30 cellular contexts compared by ENCODE assay signal in the genomic region with DNA sequence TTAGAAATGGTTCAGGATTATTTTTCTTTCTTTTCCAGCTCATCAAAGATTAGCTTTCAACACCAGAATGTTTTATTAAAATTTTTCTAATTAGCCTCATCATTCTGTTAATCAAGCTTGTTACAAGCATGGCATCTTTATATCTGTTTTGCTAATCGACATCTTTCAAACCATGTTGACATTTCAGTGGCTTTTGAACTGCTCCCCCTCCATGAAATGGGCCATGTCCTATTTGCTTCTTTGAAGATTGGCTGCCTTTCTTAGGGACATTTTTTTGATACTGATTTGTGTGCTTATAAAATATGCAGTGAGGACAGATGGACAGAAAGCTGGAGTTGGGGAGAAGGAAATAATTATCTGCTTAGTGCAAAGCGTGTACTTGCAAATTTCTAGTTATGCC.
"Had no signal": no experiment of that assay in that cellular context is flagged by ENCODE, and none has a peak within 500 bp of the region (broad histone marks: within the 10 kb centered on the region; RNA-seq: fewer than 3 reads in every experiment).

No MANE protein-coding gene starts in this region.

- H3K36me3 ChIP-seq: esophagus muscularis mucosa, gastrocnemius medialis, heart left ventricle had no signal

- H3K4me1 Mint-ChIP-seq: activated CD4-positive, alpha-beta T cell treated with anti-CD3 and anti-CD28 coated beads for 36 hours; activated CD4-positive, alpha-beta T cell treated with anti-CD3 and anti-CD28 coated beads, Interleukin-2, amount 10 ng/mL, durations not matched to agents 24 days and 14 days; activated naive CD4-positive, alpha-beta T cell treated with anti-CD3 and anti-CD28 coated beads, Interleukin-2, amount 10 ng/mL, durations not matched to agents 7 days and 5 days; activated naive CD8-positive, alpha-beta T cell treated with anti-CD3 and anti-CD28 coated beads, Interleukin-2, amount 10 ng/mL, durations not matched to agents 7 days and 5 days; T-cell had no signal

- H3K4me3 ChIP-seq: body of pancreas, esophagus muscularis mucosa, gastrocnemius medialis, heart left ventricle had no signal

- H3K27ac Mint-ChIP-seq: activated CD4-positive, alpha-beta memory T cell treated with anti-CD3 and anti-CD28 coated beads for 36 hours; activated CD4-positive, alpha-beta T cell treated with anti-CD3 and anti-CD28 coated beads for 36 hours; activated CD4-positive, alpha-beta T cell treated with anti-CD3 and anti-CD28 coated beads, Interleukin-2, amount 10 ng/mL, durations not matched to agents 24 days and 14 days; activated naive CD4-positive, alpha-beta T cell treated with anti-CD3 and anti-CD28 coated beads, Interleukin-2, amount 10 ng/mL, durations not matched to agents 7 days and 5 days; activated naive CD4-positive, alpha-beta T cell treated with anti-CD3 and anti-CD28 coated beads, Interleukin-2, amount 50 U/mL, for 72 hours; activated naive CD8-positive, alpha-beta T cell treated with anti-CD3 and anti-CD28 coated beads, Interleukin-2, amount 10 ng/mL, durations not matched to agents 7 days and 5 days; activated T-cell treated with anti-CD3 and anti-CD28 coated beads, Interleukin-2, amount 50 U/mL, for 24 hours; effector memory CD8-positive, alpha-beta T cell; T-cell; T-helper 1 cell treated with Interleukin-12 subunit alpha and Interleukin-12 subunit beta and Interleukin-4 antibody, amounts not matched to agents 30 μg/mL and 1 μg/mL, for 36 hours; T-helper 2 cell treated with Interferon-gamma antibody and Interleukin-4, amounts not matched to agents 5 μg/mL and 100 μg/mL, for 36 hours had no signal

- ATAC-seq: activated CD4-positive, alpha-beta T cell treated with anti-CD3 and anti-CD28 coated beads for 36 hours; activated naive CD4-positive, alpha-beta T cell treated with anti-CD3 and anti-CD28 coated beads, Interleukin-2, amount 50 U/mL, for 72 hours; activated T-cell treated with anti-CD3 and anti-CD28 coated beads, Interleukin-2, amount 50 U/mL, for 72 hours; body of pancreas; effector memory CD8-positive, alpha-beta T cell; foreskin keratinocyte; gastrocnemius medialis; heart left ventricle; T-cell had no signal

- H3K36me3 Mint-ChIP-seq: activated CD4-positive, alpha-beta memory T cell treated with anti-CD3 and anti-CD28 coated beads for 36 hours; activated naive CD4-positive, alpha-beta T cell treated with anti-CD3 and anti-CD28 coated beads, Interleukin-2, amount 10 ng/mL, durations not matched to agents 7 days and 5 days; activated naive CD4-positive, alpha-beta T cell treated with anti-CD3 and anti-CD28 coated beads, Interleukin-2, amount 50 U/mL, for 72 hours; activated naive CD8-positive, alpha-beta T cell treated with anti-CD3 and anti-CD28 coated beads, Interleukin-2, amount 10 ng/mL, durations not matched to agents 7 days and 5 days; T-cell had no signal

- H3K9me3 Mint-ChIP-seq: activated CD4-positive, alpha-beta memory T cell treated with anti-CD3 and anti-CD28 coated beads for 36 hours; activated CD4-positive, alpha-beta T cell treated with anti-CD3 and anti-CD28 coated beads, Interleukin-2, amount 10 ng/mL, durations not matched to agents 24 days and 14 days; activated naive CD4-positive, alpha-beta T cell treated with anti-CD3 and anti-CD28 coated beads, Interleukin-2, amount 10 ng/mL, durations not matched to agents 7 days and 5 days; activated naive CD4-positive, alpha-beta T cell treated with anti-CD3 and anti-CD28 coated beads, Interleukin-2, amount 50 U/mL, for 72 hours; activated naive CD8-positive, alpha-beta T cell treated with anti-CD3 and anti-CD28 coated beads, Interleukin-2, amount 10 ng/mL, durations not matched to agents 7 days and 5 days; activated T-cell treated with anti-CD3 and anti-CD28 coated beads, Interleukin-2, amount 50 U/mL, for 24 hours; activated T-cell treated with anti-CD3 and anti-CD28 coated beads, Interleukin-2, amount 50 U/mL, for 72 hours; effector memory CD8-positive, alpha-beta T cell; T-cell; T-helper 1 cell treated with Interleukin-12 subunit alpha and Interleukin-12 subunit beta and Interleukin-4 antibody, amounts not matched to agents 30 μg/mL and 1 μg/mL, for 36 hours; T-helper 2 cell treated with Interferon-gamma antibody and Interleukin-4, amounts not matched to agents 5 μg/mL and 100 μg/mL, for 36 hours had no signal

- H3K27me3 ChIP-seq: body of pancreas, esophagus muscularis mucosa, foreskin keratinocyte, gastrocnemius medialis had no signal

- DNase-seq: activated CD4-positive, alpha-beta memory T cell treated with anti-CD3 and anti-CD28 coated beads for 36 hours; activated CD4-positive, alpha-beta T cell treated with anti-CD3 and anti-CD28 coated beads for 36 hours; activated CD4-positive, alpha-beta T cell treated with anti-CD3 and anti-CD28 coated beads, Interleukin-2, amount 10 ng/mL, durations not matched to agents 24 days and 14 days; activated CD4-positive, CD25-positive, alpha-beta regulatory T cell; activated CD4-positive, CD25-positive, alpha-beta regulatory T cell treated with anti-CD3 and anti-CD28 coated beads, Interleukin-2, amount 50 U/mL, for 72 hours; activated CD8-positive, alpha-beta memory T cell treated with anti-CD3 and anti-CD28 coated beads, Interleukin-2, amount 50 U/mL, for 48 hours; activated gamma-delta T cell; activated naive CD4-positive, alpha-beta T cell; activated naive CD4-positive, alpha-beta T cell treated with anti-CD3 and anti-CD28 coated beads, Interleukin-2, amount 10 ng/mL, durations not matched to agents 7 days and 5 days; activated naive CD8-positive, alpha-beta T cell treated with anti-CD3 and anti-CD28 coated beads, Interleukin-2, amount 10 ng/mL, durations not matched to agents 7 days and 5 days; activated T-cell treated with anti-CD3 and anti-CD28 coated beads for 4 hours; activated T-cell treated with anti-CD3 and anti-CD28 coated beads, Interleukin-2, amount 50 U/mL, for 24 hours; activated T-cell treated with anti-CD3 and anti-CD28 coated beads, Interleukin-2, amount 50 U/mL, for 72 hours; anterior cingulate cortex; body of pancreas; caudate nucleus; cortex of kidney; dermis blood vessel endothelial cell; effector CD4-positive, alpha-beta T cell; effector memory CD8-positive, alpha-beta T cell; erythroblast; foreskin keratinocyte; gastrocnemius medialis; glutamatergic neuron; heart left ventricle; T-cell had no signal

- H3K27ac ChIP-seq: body of pancreas, esophagus muscularis mucosa, foreskin keratinocyte, gastrocnemius medialis, heart left ventricle had no signal

- H3K4me3 Mint-ChIP-seq: activated CD4-positive, alpha-beta memory T cell treated with anti-CD3 and anti-CD28 coated beads for 36 hours; activated CD4-positive, alpha-beta T cell treated with anti-CD3 and anti-CD28 coated beads for 36 hours; activated CD4-positive, alpha-beta T cell treated with anti-CD3 and anti-CD28 coated beads, Interleukin-2, amount 10 ng/mL, durations not matched to agents 24 days and 14 days; activated naive CD4-positive, alpha-beta T cell treated with anti-CD3 and anti-CD28 coated beads, Interleukin-2, amount 10 ng/mL, durations not matched to agents 7 days and 5 days; activated naive CD8-positive, alpha-beta T cell treated with anti-CD3 and anti-CD28 coated beads, Interleukin-2, amount 10 ng/mL, durations not matched to agents 7 days and 5 days; activated T-cell treated with anti-CD3 and anti-CD28 coated beads, Interleukin-2, amount 50 U/mL, for 24 hours; activated T-cell treated with anti-CD3 and anti-CD28 coated beads, Interleukin-2, amount 50 U/mL, for 72 hours; effector memory CD8-positive, alpha-beta T cell; T-cell; T-helper 1 cell treated with Interleukin-12 subunit alpha and Interleukin-12 subunit beta and Interleukin-4 antibody, amounts not matched to agents 30 μg/mL and 1 μg/mL, for 36 hours; T-helper 2 cell treated with Interferon-gamma antibody and Interleukin-4, amounts not matched to agents 5 μg/mL and 100 μg/mL, for 36 hours had no signal

- H3K9me3 ChIP-seq: body of pancreas, esophagus muscularis mucosa, gastrocnemius medialis, heart left ventricle had no signal

- H3K27me3 Mint-ChIP-seq: effector memory CD8-positive, alpha-beta T cell had no signal

- H3K4me1 ChIP-seq: body of pancreas, gastrocnemius medialis, heart left ventricle had no signal
